Comparison of ENCODE assay signal across 17 cellular contexts in genomic region chr6:87692097-87692496, GRCh38. TPM values are rescaled to one million over a fixed set of nuclear protein-coding genes. Genes with fewer than 3 reads are reported as not detected.
A peak's percentile ranks its signal among the peaks of the same experiment; 100 is the strongest.
DNase-seq lines count a peak whose midpoint lies in the region; ATAC-seq and TF ChIP-seq lines count a peak whose summit lies in the region.
"Had no signal": no experiment of that assay in that cellular context is flagged by ENCODE, and none has a peak within 500 bp of the region (broad histone marks: within the 10 kb centered on the region; RNA-seq: fewer than 3 reads in every experiment).

No MANE protein-coding gene starts in this region.

- ATAC-seq in left lung (no peak), GM21576 (IDR thresholded peaks at IDR 0.05; ENCODE audit: unreplicated experiment) (no peak), GM18870 (IDR thresholded peaks at IDR 0.05; ENCODE audit: unreplicated experiment) (no peak)

- H3F3A ChIP-seq in Loucy (ENCODE audit: low read depth): no peaks in the 10 kb centered on the region

- no peak for TF ChIP-seq POLR2A in thyroid gland (IDR thresholded peaks at IDR 0.05)

- H3K27me3 Mint-ChIP-seq in activated naive CD8-positive, alpha-beta T cell: no peaks in the 10 kb centered on the region
- H3K27me3 Mint-ChIP-seq in activated naive CD8-positive, alpha-beta T cell treated with anti-CD3 and anti-CD28 coated beads for 36 hours: no peaks in the 10 kb centered on the region
- H3K27me3 Mint-ChIP-seq: type B pancreatic cell had no signal

- H3K9me2 ChIP-seq in Loucy (replicated peaks; ENCODE audit: low read depth, low read length): no peaks in the 10 kb centered on the region

- H3K27ac ChIP-seq in left lung (peak overlapping the region; percentile 10 to 73), thyroid gland (peak overlapping the region in 2 of 3 donors; percentile 36 to 48)
- H3K27ac ChIP-seq: GM23248, KMS-11 had no signal

- H3K36me3 ChIP-seq in Loucy (ENCODE audit: insufficient read depth, low read length) (0 out of 2 replicates have a peak, but pooled peaks cover 3% of the 10 kb centered on the region), left lung (peaks cover 0 to 4% of the 10 kb centered on the region in 2 donors), thyroid gland (no peaks in the 10 kb centered on the region)

- H3K36me3 Mint-ChIP-seq in activated naive CD8-positive, alpha-beta T cell: no peaks in the 10 kb centered on the region
- H3K36me3 Mint-ChIP-seq in activated naive CD8-positive, alpha-beta T cell treated with anti-CD3 and anti-CD28 coated beads for 36 hours: peaks cover 39% of the 10 kb centered on the region
- H3K36me3 Mint-ChIP-seq: type B pancreatic cell had no signal

- H3K4me1 ChIP-seq in Loucy (ENCODE audit: insufficient read depth, low read length, poor library complexity, severe bottlenecking) (peaks cover 24% of the 10 kb centered on the region), left lung (peaks cover 32 to 91% of the 10 kb centered on the region in 2 donors), thyroid gland (peaks cover 25 to 28% of the 10 kb centered on the region in 2 donors)

- H3K9ac ChIP-seq in Loucy (ENCODE audit: low read depth, low read length, poor library complexity, severe bottlenecking): no peak overlapping the region
- H3K9ac ChIP-seq: GM23248, KMS-11 had no signal

- H2AFZ ChIP-seq in Loucy (ENCODE audit: low read length): no peak overlapping the region
- H2AFZ ChIP-seq: GM23248 had no signal

- no peak for TF ChIP-seq CTCF in Loucy (conservative IDR thresholded peaks at IDR 0.05; ENCODE audit: low read length)
- no peak for TF ChIP-seq CTCF in left lung (IDR thresholded peaks at IDR 0.05)
- TF ChIP-seq CTCF in thyroid gland (IDR thresholded peaks at IDR 0.05): no peak

- H3K79me2 ChIP-seq in Loucy (ENCODE audit: insufficient read depth, low read length): peaks cover 100% of the 10 kb centered on the region

- H3K4me1 Mint-ChIP-seq in activated naive CD8-positive, alpha-beta T cell (ENCODE audit: low read depth): peaks cover 68% of the 10 kb centered on the region
- H3K4me1 Mint-ChIP-seq in activated naive CD8-positive, alpha-beta T cell treated with anti-CD3 and anti-CD28 coated beads for 36 hours: peaks cover 43% of the 10 kb centered on the region

- peak overlapping the region; percentile 50 for H3K27ac Mint-ChIP-seq in activated naive CD8-positive, alpha-beta T cell
- H3K27ac Mint-ChIP-seq in activated naive CD8-positive, alpha-beta T cell treated with anti-CD3 and anti-CD28 coated beads for 36 hours: no peak overlapping the region

- H3K9me3 Mint-ChIP-seq in activated naive CD8-positive, alpha-beta T cell (ENCODE audit: low read depth): no peaks in the 10 kb centered on the region
- no peaks in the 10 kb centered on the region for H3K9me3 Mint-ChIP-seq in activated naive CD8-positive, alpha-beta T cell treated with anti-CD3 and anti-CD28 coated beads for 36 hours
- H3K9me3 Mint-ChIP-seq: type B pancreatic cell had no signal

- no peaks in the 10 kb centered on the region for H3K9me3 ChIP-seq in Loucy (ENCODE audit: insufficient read depth, low read depth, low read length)
- H3K9me3 ChIP-seq in left lung: no peaks in the 10 kb centered on the region
- no peaks in the 10 kb centered on the region for H3K9me3 ChIP-seq in thyroid gland

- peak overlapping the region; percentile 32 for H3K4me2 ChIP-seq in Loucy (ENCODE audit: low read depth, low read length, poor library complexity, severe bottlenecking)
- H3K4me2 ChIP-seq: KMS-11 had no signal

- DNase-seq in activated naive CD8-positive, alpha-beta T cell treated with anti-CD3 and anti-CD28 coated beads for 36 hours: no peak
- DNase-seq in left lung (no peak), thyroid gland (no peak), NCI-H446 treated with DMSO at 0.1 percent for 48 hours (lab: John Stamatoyannopoulos, UW) (no peak)
- DNase-seq: ACHN; activated naive CD4-positive, alpha-beta T cell treated with anti-CD3 and anti-CD28 coated beads, Interleukin-2, amount 50 U/mL, for 16 hours; COR-L47; GM23248; NCI-H1105 treated with DMSO at 0.1 percent for 48 hours; NCI-H82; Right ventricle myocardium superior had no signal

- H3K4me3 Mint-ChIP-seq in activated naive CD8-positive, alpha-beta T cell: no peak overlapping the region
- no peak overlapping the region for H3K4me3 Mint-ChIP-seq in activated naive CD8-positive, alpha-beta T cell treated with anti-CD3 and anti-CD28 coated beads for 36 hours

- intact Hi-C loops in left lung (cut with DNase I): no loop called here
- intact Hi-C loops in thyroid gland (cut with DNase I): no loop called here

- 59 to 74% methylated on average over 2 of the region's 2 CpGs for WGBS in thyroid gland, 2 donors

- H3K4me3 ChIP-seq in Loucy (ENCODE audit: low read length, poor library complexity, severe bottlenecking): no peak overlapping the region
- no peak overlapping the region for H3K4me3 ChIP-seq in left lung
- H3K4me3 ChIP-seq in thyroid gland (replicated peaks in 1 of 3): no peak overlapping the region
- H3K4me3 ChIP-seq: GM23248 had no signal

- peaks cover 85% of the 10 kb centered on the region for H4K20me1 ChIP-seq in Loucy (ENCODE audit: insufficient read depth, low read length, poor library complexity, severe bottlenecking)

- H3K27me3 ChIP-seq in Loucy (ENCODE audit: insufficient read depth, low read length, poor library complexity, severe bottlenecking) (no peaks in the 10 kb centered on the region), left lung (no peaks in the 10 kb centered on the region), thyroid gland (no peaks in the 10 kb centered on the region)

RNA-seq across cellular contexts. Expression of gene AKIRIN2, which starts 9.9 kb away (rescaled TPM):
- total RNA-seq in activated naive CD8-positive, alpha-beta T cell treated with anti-CD3 and anti-CD28 coated beads for 36 hours: 10 to 100 TPM; 47.5 to 48.7 TPM
- 10 to 100 TPM; 43.6 to 57.8 TPM for total RNA-seq in left lung
- total RNA-seq in thyroid gland: 10 to 100 TPM; 20.1 to 24.0 (median 21.9) TPM
